Comparison of ENCODE assay signal across 20 cellular contexts in genomic region chr7:5662776-5663175, GRCh38.
A peak's percentile ranks its signal among the peaks of the same experiment; 100 is the strongest.
DNase-seq lines count a peak whose midpoint lies in the region; ATAC-seq and TF ChIP-seq lines count a peak whose summit lies in the region.
"Had no signal": no experiment of that assay in that cellular context is flagged by ENCODE, and none has a peak within 500 bp of the region (broad histone marks: within the 10 kb centered on the region; RNA-seq: fewer than 3 reads in every experiment).

No MANE protein-coding gene starts in this region.

- H3K4me1 Mint-ChIP-seq in CD4-positive, alpha-beta T cell (ENCODE audit: low read depth) = peaks cover 31% of the 10 kb centered on the region

- H3K27ac Mint-ChIP-seq in CD4-positive, alpha-beta T cell = peak overlapping the region; percentile 52
- H3K27ac Mint-ChIP-seq: mesothelial cell of epicardium; natural killer cell treated with Interleukin-12 subunit alpha and Interleukin-12 subunit beta and Interleukin-15 and Interleukin-18, amount 100 ng/mL, for 72 hours had no signal

- H3K4me3 ChIP-seq in MM.1S (ENCODE audit: low read length) = no peak overlapping the region
- H3K4me3 ChIP-seq: left ventricle myocardium inferior, ovary, right lobe of liver had no signal

- no peaks in the 10 kb centered on the region for H3K9me2 ChIP-seq in MM.1S (replicated peaks; ENCODE audit: insufficient read depth, low read length)
- H3K9me2 ChIP-seq: SK-N-SH had no signal

- H3K27ac ChIP-seq in CD4-positive, alpha-beta T cell (ENCODE audit: low read depth, low read length) = no peak overlapping the region
- peak overlapping the region; percentile 73; the same call in 1 of the 2 replicates for H3K27ac ChIP-seq in MM.1S (ENCODE audit: low read length)
- peak overlapping the region; percentile 72 for H3K27ac ChIP-seq in caudate nucleus (ENCODE audit: low read depth, low read length)
- H3K27ac ChIP-seq: left ventricle myocardium inferior, ovary, right lobe of liver had no signal

- no peaks in the 10 kb centered on the region for H4K20me1 ChIP-seq in MM.1S (ENCODE audit: insufficient read depth, low read length)

- no peaks in the 10 kb centered on the region for H3K27me3 ChIP-seq in CD4-positive, alpha-beta T cell (ENCODE audit: control insufficient read depth, insufficient read depth, low read length)
- no peaks in the 10 kb centered on the region for H3K27me3 ChIP-seq in MM.1S (replicated peaks; ENCODE audit: insufficient read depth, low read length)
- H3K27me3 ChIP-seq: ovary, right lobe of liver had no signal

- POLR2A ChIA-PET in CD4-positive, alpha-beta T cell (lab: Charles Lee) = interaction anchor here (1.4 kb wide), 1 partner anchor 9 kb away, joined by 3 read pairs; no protein-coding TSS in a partner anchor

- no peak for DNase-seq in CD4-positive, alpha-beta T cell
- no peak for DNase-seq in MM.1S
- no peak for DNase-seq in caudate nucleus (lab: John Stamatoyannopoulos, UW)
- peak; percentile 18 for DNase-seq in posterior vena cava (ENCODE audit: low spot score)
- no peak for DNase-seq in T-helper 2 cell
- DNase-seq: activated CD8-positive, alpha-beta memory T cell treated with anti-CD3 and anti-CD28 coated beads for 24 hours; DMS53; left ventricle myocardium inferior; NCI-H1694; NCI-H526 treated with DMSO at 0.1 percent for 48 hours; ovary; right lobe of liver; RPMI8226; SK-N-SH; stimulated activated CD8-positive, alpha-beta memory T cell treated with anti-CD3 and anti-CD28 coated beads, Interleukin-4, amount 100 ng/mL, for 48 hours; T-helper 9 cell had no signal

- CTCF ChIA-PET in CD4-positive, alpha-beta T cell (lab: Charles Lee) = no interaction called here

- no peaks in the 10 kb centered on the region for H3K36me3 ChIP-seq in MM.1S (replicated peaks; ENCODE audit: insufficient read depth, low read length)
- H3K36me3 ChIP-seq: ovary, right lobe of liver had no signal

- no peaks in the 10 kb centered on the region for H3K9me3 ChIP-seq in CD4-positive, alpha-beta T cell (ENCODE audit: control insufficient read depth, low read length)
- H3K9me3 ChIP-seq in MM.1S (replicated peaks; ENCODE audit: insufficient read depth, low read length) = no peaks in the 10 kb centered on the region
- H3K9me3 ChIP-seq: left ventricle myocardium inferior, ovary, right lobe of liver, SK-N-SH had no signal

- H3F3A ChIP-seq in MM.1S (ENCODE audit: insufficient read depth, low read length) = peaks cover 12% of the 10 kb centered on the region

- no peak overlapping the region for H3K4me3 Mint-ChIP-seq in CD4-positive, alpha-beta T cell
- H3K4me3 Mint-ChIP-seq: mesothelial cell of epicardium had no signal

- no peak overlapping the region for H2AFZ ChIP-seq in MM.1S (ENCODE audit: low read length)

- intact Hi-C loops in CD4-positive, alpha-beta T cell (cut with DNase I, micrococcal nuclease) = no loop called here
- intact Hi-C loops in posterior vena cava (cut with DNase I) = no loop called here

- H3K27me3 Mint-ChIP-seq in CD4-positive, alpha-beta T cell = no peaks in the 10 kb centered on the region
- H3K27me3 Mint-ChIP-seq: natural killer cell treated with Interleukin-12 subunit alpha and Interleukin-12 subunit beta and Interleukin-15 and Interleukin-18, amount 100 ng/mL, for 72 hours had no signal

- no peaks in the 10 kb centered on the region for H3K9me3 Mint-ChIP-seq in CD4-positive, alpha-beta T cell
- H3K9me3 Mint-ChIP-seq: mesothelial cell of epicardium; natural killer cell treated with Interleukin-12 subunit alpha and Interleukin-12 subunit beta and Interleukin-15 and Interleukin-18, amount 100 ng/mL, for 72 hours had no signal

- TF ChIP-seq CTCF in CD4-positive, alpha-beta T cell (IDR thresholded peaks at IDR 0.05) = no peak
- TF ChIP-seq CTCF in MM.1S (IDR thresholded peaks at IDR 0.05; ENCODE audit: low read length) = no peak

- H3K79me2 ChIP-seq in MM.1S (ENCODE audit: low read length) = no peaks in the 10 kb centered on the region

- peak overlapping the region; percentile 55; the same call in 1 of the 2 replicates for H3K4me2 ChIP-seq in MM.1S (ENCODE audit: low read depth, low read length)
- H3K4me2 ChIP-seq: SK-N-SH had no signal

- no peak overlapping the region for H3K9ac ChIP-seq in MM.1S (ENCODE audit: low read length)
- H3K9ac ChIP-seq: SK-N-SH had no signal

- H3K4me1 ChIP-seq in MM.1S (ENCODE audit: low read length) = peaks cover 20% of the 10 kb centered on the region

- H3K36me3 Mint-ChIP-seq in CD4-positive, alpha-beta T cell (ENCODE audit: low read depth) = peaks cover 53% of the 10 kb centered on the region
- H3K36me3 Mint-ChIP-seq: natural killer cell treated with Interleukin-12 subunit alpha and Interleukin-12 subunit beta and Interleukin-15 and Interleukin-18, amount 100 ng/mL, for 72 hours had no signal

- ATAC-seq in CD4-positive, alpha-beta T cell (ENCODE audit: poor library complexity) = no peak
- ATAC-seq in HG03521 (IDR thresholded peaks at IDR 0.05; ENCODE audit: unreplicated experiment) (no peak), GM21367 (IDR thresholded peaks at IDR 0.05; ENCODE audit: unreplicated experiment) (no peak)
